ENCODE assay signal across 8 cellular contexts in the genomic region with DNA sequence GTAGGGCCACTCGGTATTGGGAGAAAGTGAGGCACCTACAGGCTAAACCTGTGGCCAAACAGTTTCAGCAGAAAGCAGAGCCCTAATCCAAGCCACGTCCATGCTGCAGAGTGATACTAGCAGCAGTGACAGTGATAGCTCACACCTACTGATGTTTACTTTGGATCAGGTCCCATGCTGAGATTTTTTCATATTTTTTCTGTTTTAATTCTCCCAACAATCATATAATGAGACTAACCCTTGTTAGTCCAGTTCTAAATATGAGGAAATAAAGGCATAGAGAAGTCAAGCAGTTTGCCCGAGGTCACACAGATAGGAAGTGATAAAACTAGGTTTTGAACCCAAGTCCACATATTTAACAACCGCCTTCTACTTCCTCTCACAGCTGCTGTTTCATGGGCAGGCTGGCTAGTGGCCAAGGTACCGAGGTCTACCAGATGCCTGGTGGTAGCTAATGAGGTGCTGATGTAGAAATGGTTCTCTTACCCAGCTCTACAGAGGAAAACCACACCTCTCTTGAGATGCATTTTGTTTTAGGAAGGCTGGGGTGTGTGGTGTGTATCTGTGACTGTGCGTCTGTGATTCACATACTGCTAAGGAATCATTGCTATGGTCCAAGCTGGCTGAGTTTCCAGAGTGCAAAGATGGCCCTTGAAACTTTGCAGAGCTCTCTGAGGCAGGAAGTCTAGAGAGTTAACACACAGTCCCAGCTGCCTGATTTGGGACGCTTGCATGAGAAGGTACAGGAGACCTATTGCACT.
DNase-seq lines count a peak whose midpoint lies in the region; ATAC-seq and TF ChIP-seq lines count a peak whose summit lies in the region.

No MANE protein-coding gene starts in this region.

- no peak for TF ChIP-seq POLR2A in prostate gland (IDR thresholded peaks at IDR 0.05)

- H3K4me2 ChIP-seq in Loucy (ENCODE audit: low read depth, low read length, poor library complexity, severe bottlenecking): peak overlapping the region; percentile 71
- H3K4me2 ChIP-seq in SK-N-SH: no peak overlapping the region

- H4K20me1 ChIP-seq in Loucy (ENCODE audit: insufficient read depth, low read length, poor library complexity, severe bottlenecking) (peaks cover 2% of the 10 kb centered on the region), SK-N-SH (ENCODE audit: insufficient read depth) (peaks cover 23% of the 10 kb centered on the region)

- no peaks in the 10 kb centered on the region for H3K79me2 ChIP-seq in Loucy (ENCODE audit: insufficient read depth, low read length)
- peaks cover 6% of the 10 kb centered on the region; the same call in 1 of the 2 replicates for H3K79me2 ChIP-seq in SK-N-SH (ENCODE audit: insufficient read depth)

- H3K36me3 ChIP-seq in Loucy (ENCODE audit: insufficient read depth, low read length): no peaks in the 10 kb centered on the region; the same call in 1 of the 2 replicates
- peaks cover 0 to 10% of the 10 kb centered on the region in 2 experiments for H3K36me3 ChIP-seq in SK-N-SH (replicated peaks in 1 of 2; ENCODE audit: control insufficient read depth in 1 of 2, insufficient read depth in 2 of 2, low read length in 1 of 2)
- H3K36me3 ChIP-seq in heart right ventricle: peaks cover 0 to 7% (median 0%) of the 10 kb centered on the region in 9 donors
- no peaks in the 10 kb centered on the region for H3K36me3 ChIP-seq in prostate gland

- peak overlapping the region; percentile 44 for H3K4me3 ChIP-seq in Loucy (ENCODE audit: low read length, poor library complexity, severe bottlenecking)
- no peak overlapping the region for H3K4me3 ChIP-seq in SK-N-SH (ENCODE audit: low read depth in 2 of 2, low read length in 1 of 2)
- no peak overlapping the region for H3K4me3 ChIP-seq in heart right ventricle
- no peak overlapping the region for H3K4me3 ChIP-seq in prostate gland

- DNase-seq in SK-N-SH: peak; percentile 76
- peak; percentile 37 to 64 for DNase-seq in heart right ventricle
- DNase-seq in prostate gland (ENCODE audit: low spot score): no peak
- DNase-seq in middle frontal gyrus (ENCODE audit: extremely low spot score, low spot score): no peak
- DNase-seq in posterior vena cava (ENCODE audit: low spot score): no peak
- DNase-seq in cortex of kidney (lab: John Stamatoyannopoulos, UW): no peak

- TF ChIP-seq RAD21 in SK-N-SH (IDR thresholded peaks at IDR 0.05; ENCODE audit: low read length): no peak

- no peaks in the 10 kb centered on the region for H3K9me2 ChIP-seq in Loucy (replicated peaks; ENCODE audit: low read depth, low read length)
- H3K9me2 ChIP-seq in SK-N-SH: no peaks in the 10 kb centered on the region

- no peaks in the 10 kb centered on the region for H3K9me3 ChIP-seq in Loucy (ENCODE audit: insufficient read depth, low read depth, low read length)
- H3K9me3 ChIP-seq in SK-N-SH: no peaks in the 10 kb centered on the region
- H3K9me3 ChIP-seq in heart right ventricle: no peaks in the 10 kb centered on the region
- H3K9me3 ChIP-seq in prostate gland: no peaks in the 10 kb centered on the region

- ATAC-seq in GM18511 (IDR thresholded peaks at IDR 0.05; ENCODE audit: unreplicated experiment) (peak; percentile 70), heart right ventricle (peak in 5 of 8 donors; percentile 26 to 48 (median 38))

- TF ChIP-seq CTCF in Loucy (conservative IDR thresholded peaks at IDR 0.05; ENCODE audit: low read length) (no peak), SK-N-SH (IDR thresholded peaks at IDR 0.05) (no peak), heart right ventricle (IDR thresholded peaks at IDR 0.05) (no peak), prostate gland (IDR thresholded peaks at IDR 0.05) (no peak)

- H2AFZ ChIP-seq in Loucy (ENCODE audit: low read length): no peak overlapping the region
- no peak overlapping the region for H2AFZ ChIP-seq in SK-N-SH (ENCODE audit: low read depth)

- peaks cover 44% of the 10 kb centered on the region for H3K4me1 ChIP-seq in Loucy (ENCODE audit: insufficient read depth, low read length, poor library complexity, severe bottlenecking)
- peaks cover 23 to 36% of the 10 kb centered on the region in 2 experiments; a peak in 3 of 4 replicates for H3K4me1 ChIP-seq in SK-N-SH (ENCODE audit: control insufficient read depth in 1 of 2, insufficient read depth in 2 of 2, low read depth in 1 of 2, low read length in 1 of 2)
- H3K4me1 ChIP-seq in heart right ventricle: peaks cover 0 to 38% (median 22%) of the 10 kb centered on the region in 9 donors
- H3K4me1 ChIP-seq in prostate gland (replicated peaks): peaks cover 6% of the 10 kb centered on the region

- H3F3A ChIP-seq in Loucy (ENCODE audit: low read depth): peaks cover 10% of the 10 kb centered on the region; the same call in 1 of the 2 replicates
- H3F3A ChIP-seq in SK-N-SH (replicated peaks; ENCODE audit: insufficient read depth): peaks cover 12% of the 10 kb centered on the region

- POLR2A ChIA-PET in SK-N-SH (lab: Yijun Ruan, JAX): no interaction called here

- intact Hi-C loops in heart right ventricle (cut with DNase I) (no loop called here), prostate gland (cut with DNase I) (no loop called here), posterior vena cava (cut with DNase I) (loop anchor here in 1 of 2 donors (1.0 kb wide), 1 partner anchor 36 kb away; no protein-coding TSS in a partner anchor)

- CTCF ChIA-PET in SK-N-SH (lab: Yijun Ruan, JAX): interaction anchor here (1.2 to 1.3 kb wide), 2 partner anchors 81 to 90 kb away, joined by 7 to 8 read pairs; no protein-coding TSS in a partner anchor

- 32% methylated on average over 6 of the region's 7 CpGs for WGBS in SK-N-SH (ENCODE audit: low lambda C conversion rate)
- 27 to 35% methylated on average over 7 of the region's 7 CpGs for WGBS in heart right ventricle, 2 donors
- 51% methylated on average over 7 of the region's 7 CpGs for WGBS in prostate gland

- H3K9ac ChIP-seq in Loucy (ENCODE audit: low read depth, low read length, poor library complexity, severe bottlenecking): peak overlapping the region; percentile 19
- no peak overlapping the region for H3K9ac ChIP-seq in SK-N-SH

- H3K27me3 ChIP-seq in Loucy (ENCODE audit: insufficient read depth, low read length, poor library complexity, severe bottlenecking): no peaks in the 10 kb centered on the region
- no peaks in the 10 kb centered on the region for H3K27me3 ChIP-seq in SK-N-SH (ENCODE audit: insufficient read depth)
- no peaks in the 10 kb centered on the region for H3K27me3 ChIP-seq in heart right ventricle
- no peaks in the 10 kb centered on the region for H3K27me3 ChIP-seq in prostate gland (replicated peaks; ENCODE audit: insufficient read depth)

- peak in 1 of 2 experiments; percentile 19; a peak in 1 of 4 replicates for TF ChIP-seq EP300 in SK-N-SH (IDR thresholded peaks at IDR 0.05; ENCODE audit: borderline replicate concordance in 1 of 2, low read depth in 1 of 2, low read length in 1 of 2)

- H3K27ac ChIP-seq in SK-N-SH (ENCODE audit: low read depth in 2 of 2, low read length in 1 of 2): peak overlapping the region in 1 of 2 experiments; percentile 89; a peak in 2 of 4 replicates
- no peak overlapping the region for H3K27ac ChIP-seq in heart right ventricle
- H3K27ac ChIP-seq in prostate gland: no peak overlapping the region

TF ChIP-seq in SK-N-SH, 30 proteins besides CTCF, POLR2A, EP300 and RAD21:
- TF ChIP-seq NFIC (IDR thresholded peaks at IDR 0.05; ENCODE audit: borderline replicate concordance) (peak; percentile 83), JUND (IDR thresholded peaks at IDR 0.05) (0 out of 2 replicates have a peak, but pooled peaks have one; percentile 2), TCF12 (IDR thresholded peaks at IDR 0.05) (peak; percentile 84), YY1 (IDR thresholded peaks at IDR 0.05; ENCODE audit: low read depth) (no peak), SMC3 (IDR thresholded peaks at IDR 0.05; ENCODE audit: low read depth, low read length) (peak; percentile 10; the same call in 1 of the 2 replicates)

Comparison
In these comparisons a context has a peak if more than half of its experiments do, and no peak if none do; other contexts are left out.
1. DNase-seq: peak in SK-N-SH (single experiment) and heart right ventricle (2 of 2); none in prostate gland (single experiment), middle frontal gyrus (single experiment), posterior vena cava (single experiment) and cortex of kidney (single experiment).